ENCODE assay signal across 16 cellular contexts in the genomic region with DNA sequence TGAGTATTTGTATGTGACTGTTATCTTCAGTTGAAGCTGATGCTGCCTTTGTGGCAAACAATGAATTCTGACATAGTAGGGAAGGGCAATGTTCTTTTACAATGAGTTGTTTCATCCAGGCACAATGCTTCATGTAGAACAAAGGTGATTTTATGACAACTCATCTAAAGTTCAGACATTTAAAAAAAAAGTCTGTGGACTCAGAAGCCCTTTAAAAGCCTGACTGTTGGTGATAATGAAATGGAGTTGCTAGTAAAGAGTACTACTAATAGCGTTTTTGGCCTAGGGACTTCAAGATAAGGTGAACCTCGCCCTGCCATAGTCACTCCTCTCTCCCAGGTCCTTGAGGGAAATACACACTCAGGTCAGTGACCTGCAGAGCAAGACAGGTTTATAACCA.
DNase-seq lines count a peak whose midpoint lies in the region; ATAC-seq, FAIRE-seq and TF ChIP-seq lines count a peak whose summit lies in the region.
"Had no signal": no experiment of that assay in that cellular context is flagged by ENCODE, and none has a peak within 500 bp of the region (broad histone marks: within the 10 kb centered on the region; RNA-seq: fewer than 3 reads in every experiment).

No MANE protein-coding gene starts in this region.

- DNase-seq in left ventricle myocardium superior (no peak), left cardiac atrium (no peak), esophagus muscularis mucosa (ENCODE audit: extremely low spot score) (no peak), ovary (no peak), islet precursor cell (no peak), NCI-H1436 treated with DMSO at 0.1 percent for 48 hours (lab: John Stamatoyannopoulos, UW) (no peak), pancreas (no peak)
- DNase-seq: activated CD4-positive, alpha-beta T cell treated with anti-CD3 and anti-CD28 coated beads for 48 hours; activated CD8-positive, alpha-beta memory T cell treated with anti-CD3 and anti-CD28 coated beads, Interleukin-2, amount 10 ng/mL, durations not matched to agents 7 days and 5 days; cortex of kidney; NCI-H1436; NCI-H526; stimulated activated CD4-positive, alpha-beta T cell treated with anti-CD3 and anti-CD28 coated beads, Interleukin-12 subunit alpha, Interleukin-12 subunit beta, amount 100 ng/mL, for 4 hours; stomach had no signal

- peak overlapping the region; percentile 73 to 84 (median 79) for H3K27ac ChIP-seq in esophagus muscularis mucosa (replicated peaks in 1 of 4)
- H3K27ac ChIP-seq in ovary: no peak overlapping the region
- no peak overlapping the region for H3K27ac ChIP-seq in pancreas

- FAIRE-seq in pancreas (lab: Jason Lieb, UNC): no peak
- FAIRE-seq: G401.6 had no signal

- H3K4me3 ChIP-seq in esophagus muscularis mucosa: peak overlapping the region; percentile 31 to 44 (median 37)
- peak overlapping the region; percentile 6 for H3K4me3 ChIP-seq in ovary
- no peak overlapping the region for H3K4me3 ChIP-seq in pancreas

- H3K27me3 ChIP-seq in esophagus muscularis mucosa (no peaks in the 10 kb centered on the region), ovary (no peaks in the 10 kb centered on the region), pancreas (no peaks in the 10 kb centered on the region)
- H3K27me3 ChIP-seq: stomach had no signal

- no peaks in the 10 kb centered on the region for H3K36me3 ChIP-seq in esophagus muscularis mucosa
- no peaks in the 10 kb centered on the region for H3K36me3 ChIP-seq in ovary
- no peaks in the 10 kb centered on the region for H3K36me3 ChIP-seq in pancreas
- H3K36me3 ChIP-seq: stomach had no signal

- no peak for TF ChIP-seq POLR2A in esophagus muscularis mucosa (IDR thresholded peaks at IDR 0.05; ENCODE audit: low read depth)
- no peak for TF ChIP-seq POLR2A in ovary (IDR thresholded peaks at IDR 0.05)

- intact Hi-C loops in left ventricle myocardium superior (cut with micrococcal nuclease): no loop called here
- intact Hi-C loops in left cardiac atrium (cut with DNase I): no loop called here
- intact Hi-C loops in esophagus muscularis mucosa (cut with DNase I): no loop called here
- intact Hi-C loops in ovary (cut with DNase I): no loop called here
- intact Hi-C loops in pancreas (cut with DNase I): no loop called here

- ATAC-seq in left ventricle myocardium superior (peak; percentile 39), left cardiac atrium (no peak), GM18517 (IDR thresholded peaks at IDR 0.05; ENCODE audit: unreplicated experiment) (no peak), pancreas (no peak)
- ATAC-seq: activated CD8-positive, alpha-beta memory T cell treated with anti-CD3 and anti-CD28 coated beads, Interleukin-2, amount 10 ng/mL, durations not matched to agents 7 days and 5 days had no signal

- TF ChIP-seq EP300 in esophagus muscularis mucosa (IDR thresholded peaks at IDR 0.05) (no peak), ovary (IDR thresholded peaks at IDR 0.05) (no peak)

- no peaks in the 10 kb centered on the region for H3K9me3 ChIP-seq in esophagus muscularis mucosa
- H3K9me3 ChIP-seq in ovary: no peaks in the 10 kb centered on the region
- H3K9me3 ChIP-seq in pancreas: no peaks in the 10 kb centered on the region
- H3K9me3 ChIP-seq: stomach had no signal

- 61% methylated on average over 2 of the region's 2 CpGs for WGBS in esophagus muscularis mucosa
- 68 to 72% (median 69%) methylated on average over 2 of the region's 2 CpGs for WGBS in ovary, 3 donors
- 57 to 59% methylated on average over 2 of the region's 2 CpGs for WGBS in pancreas, 2 donors

- H3K4me1 ChIP-seq in esophagus muscularis mucosa: peaks cover 12 to 65% (median 45%) of the 10 kb centered on the region in 4 donors
- H3K4me1 ChIP-seq in ovary (ENCODE audit: insufficient read depth): peaks cover 8% of the 10 kb centered on the region
- no peaks in the 10 kb centered on the region for H3K4me1 ChIP-seq in pancreas

- no peak for TF ChIP-seq CTCF in esophagus muscularis mucosa (IDR thresholded peaks at IDR 0.05)
- TF ChIP-seq CTCF in ovary (IDR thresholded peaks at IDR 0.05): no peak
- no peak for TF ChIP-seq CTCF in pancreas (IDR thresholded peaks at IDR 0.05)

Comparison
In these comparisons a context has a peak if more than half of its experiments do, and no peak if none do; other contexts are left out.
1. H3K27ac ChIP-seq: peak in esophagus muscularis mucosa (4 of 4); none in ovary (0 of 2) and pancreas (0 of 4).
2. H3K4me3 ChIP-seq: peak in esophagus muscularis mucosa (4 of 4) and ovary (single experiment); none in pancreas (0 of 4).